14 cellular contexts compared by ENCODE assay signal in genomic region chr2:6946722-6947121, GRCh38. TPM values are rescaled to one million over a fixed set of nuclear protein-coding genes. Genes with fewer than 3 reads are reported as not detected.
DNase-seq lines count a peak whose midpoint lies in the region; ATAC-seq, FAIRE-seq and TF ChIP-seq lines count a peak whose summit lies in the region.
"Had no signal": no experiment of that assay in that cellular context is flagged by ENCODE, and none has a peak within 500 bp of the region (broad histone marks: within the 10 kb centered on the region; RNA-seq: fewer than 3 reads in every experiment).

No MANE protein-coding gene starts in this region.

- POLR2A ChIA-PET in endothelial cell of umbilical vein (lab: Charles Lee), result no interaction called here

- intact Hi-C loops in endothelial cell of umbilical vein (cut with micrococcal nuclease), result loop anchor here (2.0 kb wide), 1 partner anchor 18 kb away; no protein-coding TSS in a partner anchor

- H3K36me3 Mint-ChIP-seq in T-helper 2 cell treated with Interferon-gamma antibody and Interleukin-4, amounts not matched to agents 5 μg/mL and 100 μg/mL, for 36 hours (ENCODE audit: low read depth), result peaks cover 48% of the 10 kb centered on the region

- H3K27ac ChIP-seq in endothelial cell of umbilical vein (ENCODE audit: insufficient read depth, low read depth, low read length) (no peak overlapping the region), gastroesophageal sphincter (no peak overlapping the region)

- WGBS in gastroesophageal sphincter (ENCODE audit: low coverage in 1 of 2), 2 donors, result 64 to 84% methylated on average over 2 of the region's 2 CpGs

- H3K4me3 ChIP-seq in endothelial cell of umbilical vein (replicated peaks in 1 of 3; ENCODE audit: insufficient read depth in 1 of 3, low read depth in 1 of 3, low read length in 3 of 3), result no peak overlapping the region
- no peak overlapping the region for H3K4me3 ChIP-seq in retinal pigment epithelial cell (ENCODE audit: low read length)
- no peak overlapping the region for H3K4me3 ChIP-seq in gastroesophageal sphincter

- CTCF ChIA-PET in endothelial cell of umbilical vein (lab: Charles Lee), result interaction anchor here (0.8 to 1.6 kb wide), 2 partner anchors 10 to 28 kb away, joined by 3 read pairs; no protein-coding TSS in a partner anchor

- no peak for TF ChIP-seq EP300 in gastroesophageal sphincter (IDR thresholded peaks at IDR 0.05)

- H3K36me3 ChIP-seq in endothelial cell of umbilical vein (ENCODE audit: control insufficient read depth in 2 of 2, extremely low read depth in 1 of 2, insufficient read depth in 2 of 2, low read length in 2 of 2), result no peaks in the 10 kb centered on the region
- H3K36me3 ChIP-seq in gastroesophageal sphincter, result peaks cover 0 to 22% of the 10 kb centered on the region in 2 donors

- no peak overlapping the region for H3K9ac ChIP-seq in endothelial cell of umbilical vein (replicated peaks; ENCODE audit: extremely low read depth, insufficient read depth, low read length)

- no TSS peak for BruUV-seq in endothelial cell of umbilical vein (replicated peaks; lab: Mats Ljungman, UMichigan)

- peaks cover 51% of the 10 kb centered on the region for H3K4me1 Mint-ChIP-seq in T-helper 2 cell treated with Interferon-gamma antibody and Interleukin-4, amounts not matched to agents 5 μg/mL and 100 μg/mL, for 36 hours (ENCODE audit: low read depth)

- H3K27me3 ChIP-seq in endothelial cell of umbilical vein (ENCODE audit: control insufficient read depth in 2 of 2, insufficient read depth in 2 of 2, low read length in 2 of 2) (no peaks in the 10 kb centered on the region), gastroesophageal sphincter (no peaks in the 10 kb centered on the region)

- no peak overlapping the region for H3K4me3 Mint-ChIP-seq in T-helper 2 cell treated with Interferon-gamma antibody and Interleukin-4, amounts not matched to agents 5 μg/mL and 100 μg/mL, for 36 hours
- H3K4me3 Mint-ChIP-seq: activated naive CD8-positive, alpha-beta T cell treated with anti-CD3 and anti-CD28 coated beads, Interleukin-2, amount 10 ng/mL, durations not matched to agents 7 days and 5 days; HFFc6; naive B cell had no signal

- FAIRE-seq in RCC 7860 (lab: Jason Lieb, UNC) (no peak), endothelial cell of umbilical vein (lab: Jason Lieb, UNC) (peak; percentile 69)

- no peaks in the 10 kb centered on the region for H3K79me2 ChIP-seq in endothelial cell of umbilical vein (ENCODE audit: control insufficient read depth, insufficient read depth, low read length)

- no peaks in the 10 kb centered on the region for H3K9me3 Mint-ChIP-seq in T-helper 2 cell treated with Interferon-gamma antibody and Interleukin-4, amounts not matched to agents 5 μg/mL and 100 μg/mL, for 36 hours
- H3K9me3 Mint-ChIP-seq: activated naive CD8-positive, alpha-beta T cell treated with anti-CD3 and anti-CD28 coated beads, Interleukin-2, amount 10 ng/mL, durations not matched to agents 7 days and 5 days; naive B cell had no signal

- H3K9me1 ChIP-seq in endothelial cell of umbilical vein (replicated peaks; ENCODE audit: control insufficient read depth, extremely low read depth, insufficient read depth, low read length), result no peaks in the 10 kb centered on the region

- peaks cover 9% of the 10 kb centered on the region for H3K4me1 ChIP-seq in endothelial cell of umbilical vein (ENCODE audit: control insufficient read depth, extremely low read depth, insufficient read depth, low read length)
- H3K4me1 ChIP-seq in gastroesophageal sphincter, result peaks cover 0 to 8% (median 4%) of the 10 kb centered on the region in 3 donors

- TF ChIP-seq CTCF in endothelial cell of umbilical vein (IDR thresholded peaks at IDR 0.05; ENCODE audit: extremely low read depth in 1 of 2, insufficient read depth in 1 of 2, low read depth in 1 of 2, low read length in 2 of 2), result no peak
- TF ChIP-seq CTCF in retinal pigment epithelial cell (conservative IDR thresholded peaks at IDR 0.05; ENCODE audit: low read depth, low read length), result no peak
- TF ChIP-seq CTCF in gastroesophageal sphincter (IDR thresholded peaks at IDR 0.05), result no peak

- DNase-seq in ELR (ENCODE audit: low read depth) (peak; percentile 34), RCC 7860 (ENCODE audit: low spot score) (peak; percentile 29), endothelial cell of umbilical vein (ENCODE audit: low read depth, low spot score) (peak; percentile 63), retinal pigment epithelial cell (ENCODE audit: low read depth) (peak; percentile 72), pons (ENCODE audit: low spot score) (no peak)
- DNase-seq in T-helper 2 cell treated with Interferon-gamma antibody and Interleukin-4, amounts not matched to agents 5 μg/mL and 100 μg/mL, for 36 hours (ENCODE audit: low spot score), result no peak
- DNase-seq: activated naive CD8-positive, alpha-beta T cell treated with anti-CD3 and anti-CD28 coated beads, Interleukin-2, amount 10 ng/mL, durations not matched to agents 7 days and 5 days; HFFc6; KG1; naive B cell; SIG-M5; stimulated activated CD4-positive, alpha-beta T cell treated with anti-CD3 and anti-CD28 coated beads, Interleukin-12 subunit alpha, Interleukin-12 subunit beta, amount 100 ng/mL, for 4 hours; stimulated activated CD8-positive, alpha-beta memory T cell treated with anti-CD3 and anti-CD28 coated beads, Interleukin-4, amount 100 ng/mL, for 48 hours had no signal

- TF ChIP-seq POLR2A in endothelial cell of umbilical vein (IDR thresholded peaks at IDR 0.05; ENCODE audit: low read depth, low read length) (no peak), gastroesophageal sphincter (IDR thresholded peaks at IDR 0.05) (no peak)

- no peak overlapping the region for H3K27ac Mint-ChIP-seq in T-helper 2 cell treated with Interferon-gamma antibody and Interleukin-4, amounts not matched to agents 5 μg/mL and 100 μg/mL, for 36 hours
- H3K27ac Mint-ChIP-seq: activated naive CD8-positive, alpha-beta T cell treated with anti-CD3 and anti-CD28 coated beads, Interleukin-2, amount 10 ng/mL, durations not matched to agents 7 days and 5 days; HFFc6; naive B cell had no signal

- dilution Hi-C loops in endothelial cell of umbilical vein (cut with MboI; ENCODE audit: extremely low pct_ligation_motif_present, low sequenced_read_pairs), result no loop called here

- no peaks in the 10 kb centered on the region for H3K27me3 Mint-ChIP-seq in T-helper 2 cell treated with Interferon-gamma antibody and Interleukin-4, amounts not matched to agents 5 μg/mL and 100 μg/mL, for 36 hours (ENCODE audit: low read depth)
- H3K27me3 Mint-ChIP-seq: activated naive CD8-positive, alpha-beta T cell treated with anti-CD3 and anti-CD28 coated beads, Interleukin-2, amount 10 ng/mL, durations not matched to agents 7 days and 5 days had no signal

- no peak for ATAC-seq in gastroesophageal sphincter

- H3K9me3 ChIP-seq in endothelial cell of umbilical vein (replicated peaks; ENCODE audit: control insufficient read depth, insufficient read depth, low read length) (no peaks in the 10 kb centered on the region), gastroesophageal sphincter (no peaks in the 10 kb centered on the region)

- H4K20me1 ChIP-seq in endothelial cell of umbilical vein (replicated peaks; ENCODE audit: control insufficient read depth, extremely low read depth, insufficient read depth, low read length), result no peaks in the 10 kb centered on the region

- no peak overlapping the region for H2AFZ ChIP-seq in endothelial cell of umbilical vein (ENCODE audit: low read depth, low read length)

- H3K4me2 ChIP-seq in endothelial cell of umbilical vein (ENCODE audit: insufficient read depth, low read length), result no peak overlapping the region

TF ChIP-seq in endothelial cell of umbilical vein, 7 proteins besides CTCF, POLR2A, EP300 and RAD21:
- TF ChIP-seq GATA2 (IDR thresholded peaks at IDR 0.05; ENCODE audit: insufficient read depth, insufficient read length, low read depth, low read length) (peak; percentile 58), MAX (IDR thresholded peaks at IDR 0.05; ENCODE audit: insufficient read depth, insufficient read length) (no peak)
TF ChIP-seq in endothelial cell of umbilical vein: peak in this region for 1.

RNA-seq across cellular contexts. Expression of gene RNF144A, which starts 29.5 kb away (rescaled TPM):
- total RNA-seq in endothelial cell of umbilical vein (19.7 and 28.8 TPM in 2 replicates), gastroesophageal sphincter (10 to 100 TPM in 1 of 4 donors, 1 to 10 TPM in 3; 7.2 to 12.9 (median 8.8) TPM)
- 9.5 and 9.7 TPM in 2 replicates for polyA plus RNA-seq in endothelial cell of umbilical vein
- polyA plus RNA-seq in endothelial cell of umbilical vein (2011; cell fraction: cytosol; rRNA removed), result 6.9 and 8.0 TPM in 2 replicates
- 8.7 and 10.2 TPM in 2 replicates for polyA plus RNA-seq in endothelial cell of umbilical vein (2011; cell fraction: nucleus; rRNA removed)
- polyA plus RNA-seq in endothelial cell of umbilical vein (2012), result 2.0 and 2.1 TPM in 2 replicates
- polyA minus RNA-seq in endothelial cell of umbilical vein, result 20.8 and 29.0 TPM in 2 replicates
- not detected for polyA minus RNA-seq in endothelial cell of umbilical vein (2011; cell fraction: cytosol; rRNA and poly(A)+ RNA removed)
- polyA minus RNA-seq in endothelial cell of umbilical vein (2011; cell fraction: nucleus; rRNA and poly(A)+ RNA removed), result 17.9 and 30.9 TPM in 2 replicates
- total RNA-seq: HFFc6 had no signal

Comparison
In these comparisons a context has a peak if more than half of its experiments do, and no peak if none do; other contexts are left out.
1. DNase-seq: peak in ELR (single experiment), RCC 7860 (single experiment), endothelial cell of umbilical vein (single experiment) and retinal pigment epithelial cell (single experiment); none in pons (single experiment) and T-helper 2 cell treated with Interferon-gamma antibody and Interleukin-4, amounts not matched to agents 5 μg/mL and 100 μg/mL, for 36 hours (single experiment).